Comparison of ENCODE assay signal across 1 cellular context in the genomic region with DNA sequence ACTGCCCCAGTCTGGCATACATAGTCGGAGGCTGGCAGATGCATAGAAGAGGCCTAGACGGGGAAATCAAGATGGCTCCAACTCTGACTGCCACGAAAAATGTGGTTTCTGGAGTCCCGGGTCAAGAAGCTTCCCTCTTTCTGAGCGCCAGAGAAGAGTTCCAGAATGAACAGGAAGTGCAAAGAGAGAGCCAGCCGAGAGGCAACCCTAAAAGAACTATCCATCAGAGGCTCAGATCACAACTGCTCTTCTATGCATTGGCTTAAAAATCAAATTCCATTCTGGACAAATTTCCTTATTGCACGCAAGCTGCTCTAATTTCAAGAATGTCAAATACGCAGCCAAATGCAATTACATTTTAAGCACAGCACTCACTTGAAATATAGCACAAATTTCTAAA.
TF ChIP-seq lines count a peak whose summit lies in the region.

No MANE protein-coding gene starts in this region.

TF ChIP-seq in SK-N-SH, 30 proteins besides CTCF, POLR2A, EP300 and RAD21:
- TF ChIP-seq RCOR1 (IDR thresholded peaks at IDR 0.05; ENCODE audit: low read length) (no peak), YY1 (IDR thresholded peaks at IDR 0.05; ENCODE audit: low read depth) (no peak), SIN3A (IDR thresholded peaks at IDR 0.05; ENCODE audit: borderline replicate concordance, low read depth, low read length) (no peak), GATA2 (CRISPR knock-in tag; IDR thresholded peaks at IDR 0.05) (no peak), FOSL2 (IDR thresholded peaks at IDR 0.05; ENCODE audit: borderline replicate concordance, low read depth) (no peak), NFIC (IDR thresholded peaks at IDR 0.05; ENCODE audit: borderline replicate concordance) (no peak), ELF1 (IDR thresholded peaks at IDR 0.05) (no peak), EZH2phosphoT487 (IDR thresholded peaks at IDR 0.05; ENCODE audit: borderline replicate concordance, low read depth) (no peak), TCF12 (IDR thresholded peaks at IDR 0.05) (no peak), CHD2 (IDR thresholded peaks at IDR 0.05; ENCODE audit: low read length, partially characterized antibody) (no peak), NRF1 (IDR thresholded peaks at IDR 0.05; ENCODE audit: low read depth, low read length) (no peak), POLR2AphosphoS5 (IDR thresholded peaks at IDR 0.05; ENCODE audit: low read depth, low read length) (no peak), GABPA (IDR thresholded peaks at IDR 0.05; ENCODE audit: low read depth) (no peak), FOXJ3 (CRISPR knock-in tag; IDR thresholded peaks at IDR 0.05) (no peak), JUND (IDR thresholded peaks at IDR 0.05) (no peak), RFX5 (IDR thresholded peaks at IDR 0.05; ENCODE audit: low read length) (no peak)
- TF ChIP-seq, protein P1, sequence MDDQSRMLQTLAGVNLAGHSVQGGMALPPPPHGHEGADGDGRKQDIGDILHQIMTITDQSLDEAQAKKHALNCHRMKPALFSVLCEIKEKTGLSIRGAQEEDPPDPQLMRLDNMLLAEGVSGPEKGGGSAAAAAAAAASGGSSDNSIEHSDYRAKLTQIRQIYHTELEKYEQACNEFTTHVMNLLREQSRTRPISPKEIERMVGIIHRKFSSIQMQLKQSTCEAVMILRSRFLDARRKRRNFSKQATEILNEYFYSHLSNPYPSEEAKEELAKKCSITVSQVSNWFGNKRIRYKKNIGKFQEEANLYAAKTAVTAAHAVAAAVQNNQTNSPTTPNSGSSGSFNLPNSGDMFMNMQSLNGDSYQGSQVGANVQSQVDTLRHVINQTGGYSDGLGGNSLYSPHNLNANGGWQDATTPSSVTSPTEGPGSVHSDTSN (IDR thresholded peaks at IDR 0.05) = no peak
- TF ChIP-seq, protein P2, sequence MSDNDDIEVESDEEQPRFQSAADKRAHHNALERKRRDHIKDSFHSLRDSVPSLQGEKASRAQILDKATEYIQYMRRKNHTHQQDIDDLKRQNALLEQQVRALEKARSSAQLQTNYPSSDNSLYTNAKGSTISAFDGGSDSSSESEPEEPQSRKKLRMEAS (IDR thresholded peaks at IDR 0.05; ENCODE audit: low read depth) = no peak
- TF ChIP-seq, protein P3, sequence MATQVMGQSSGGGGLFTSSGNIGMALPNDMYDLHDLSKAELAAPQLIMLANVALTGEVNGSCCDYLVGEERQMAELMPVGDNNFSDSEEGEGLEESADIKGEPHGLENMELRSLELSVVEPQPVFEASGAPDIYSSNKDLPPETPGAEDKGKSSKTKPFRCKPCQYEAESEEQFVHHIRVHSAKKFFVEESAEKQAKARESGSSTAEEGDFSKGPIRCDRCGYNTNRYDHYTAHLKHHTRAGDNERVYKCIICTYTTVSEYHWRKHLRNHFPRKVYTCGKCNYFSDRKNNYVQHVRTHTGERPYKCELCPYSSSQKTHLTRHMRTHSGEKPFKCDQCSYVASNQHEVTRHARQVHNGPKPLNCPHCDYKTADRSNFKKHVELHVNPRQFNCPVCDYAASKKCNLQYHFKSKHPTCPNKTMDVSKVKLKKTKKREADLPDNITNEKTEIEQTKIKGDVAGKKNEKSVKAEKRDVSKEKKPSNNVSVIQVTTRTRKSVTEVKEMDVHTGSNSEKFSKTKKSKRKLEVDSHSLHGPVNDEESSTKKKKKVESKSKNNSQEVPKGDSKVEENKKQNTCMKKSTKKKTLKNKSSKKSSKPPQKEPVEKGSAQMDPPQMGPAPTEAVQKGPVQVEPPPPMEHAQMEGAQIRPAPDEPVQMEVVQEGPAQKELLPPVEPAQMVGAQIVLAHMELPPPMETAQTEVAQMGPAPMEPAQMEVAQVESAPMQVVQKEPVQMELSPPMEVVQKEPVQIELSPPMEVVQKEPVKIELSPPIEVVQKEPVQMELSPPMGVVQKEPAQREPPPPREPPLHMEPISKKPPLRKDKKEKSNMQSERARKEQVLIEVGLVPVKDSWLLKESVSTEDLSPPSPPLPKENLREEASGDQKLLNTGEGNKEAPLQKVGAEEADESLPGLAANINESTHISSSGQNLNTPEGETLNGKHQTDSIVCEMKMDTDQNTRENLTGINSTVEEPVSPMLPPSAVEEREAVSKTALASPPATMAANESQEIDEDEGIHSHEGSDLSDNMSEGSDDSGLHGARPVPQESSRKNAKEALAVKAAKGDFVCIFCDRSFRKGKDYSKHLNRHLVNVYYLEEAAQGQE (IDR thresholded peaks at IDR 0.05; ENCODE audit: low read depth, low read length) = no peak
- TF ChIP-seq, protein P4, sequence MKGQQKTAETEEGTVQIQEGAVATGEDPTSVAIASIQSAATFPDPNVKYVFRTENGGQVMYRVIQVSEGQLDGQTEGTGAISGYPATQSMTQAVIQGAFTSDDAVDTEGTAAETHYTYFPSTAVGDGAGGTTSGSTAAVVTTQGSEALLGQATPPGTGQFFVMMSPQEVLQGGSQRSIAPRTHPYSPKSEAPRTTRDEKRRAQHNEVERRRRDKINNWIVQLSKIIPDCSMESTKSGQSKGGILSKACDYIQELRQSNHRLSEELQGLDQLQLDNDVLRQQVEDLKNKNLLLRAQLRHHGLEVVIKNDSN (IDR thresholded peaks at IDR 0.05; ENCODE audit: borderline replicate concordance, low read depth) = no peak
